12 cellular contexts compared by ENCODE assay signal in genomic region chr1:192936313-192937018, GRCh38.
DNase-seq lines count a peak whose midpoint lies in the region; ATAC-seq and TF ChIP-seq lines count a peak whose summit lies in the region.
"Had no signal": no experiment of that assay in that cellular context is flagged by ENCODE, and none has a peak within 500 bp of the region (broad histone marks: within the 10 kb centered on the region; RNA-seq: fewer than 3 reads in every experiment).

No MANE protein-coding gene starts in this region.

- H3K27me3 Mint-ChIP-seq in T-helper 17 cell (no peaks in the 10 kb centered on the region), memory B cell (no peaks in the 10 kb centered on the region)
- H3K27me3 Mint-ChIP-seq: naive B cell; stimulated activated naive CD8-positive, alpha-beta T cell treated with anti-CD3 and anti-CD28 coated beads, Interleukin-15, Interleukin-2, amounts not matched to agents 100 ng/mL and 50 ng/mL, for 24 hours had no signal

- no peaks in the 10 kb centered on the region for H3K9me3 Mint-ChIP-seq in memory B cell
- H3K9me3 Mint-ChIP-seq: stimulated activated naive CD8-positive, alpha-beta T cell treated with anti-CD3 and anti-CD28 coated beads, Interleukin-15, Interleukin-2, amounts not matched to agents 100 ng/mL and 50 ng/mL, for 24 hours had no signal

- CTCF ChIA-PET in OCI-LY7 (lab: Charles Lee; ENCODE audit: unreplicated experiment): no interaction called here

- BruUV-seq in OCI-LY7 (replicated peaks; lab: Mats Ljungman, UMichigan): no TSS peak

- no peaks in the 10 kb centered on the region for H3K9me3 ChIP-seq in T-helper 17 cell (ENCODE audit: control insufficient read depth, low read length, poor library complexity, severe bottlenecking)
- no peaks in the 10 kb centered on the region for H3K9me3 ChIP-seq in OCI-LY7 (ENCODE audit: low read length)

- no peaks in the 10 kb centered on the region for H3K9me2 ChIP-seq in OCI-LY7 (ENCODE audit: insufficient read depth, low read length)

- H3K4me3 ChIP-seq in OCI-LY7 (ENCODE audit: low read depth, low read length, poor library complexity, severe bottlenecking): no peak overlapping the region

- H3K27ac Mint-ChIP-seq in T-helper 17 cell (no peak overlapping the region), memory B cell (no peak overlapping the region)
- H3K27ac Mint-ChIP-seq: naive B cell; stimulated activated naive CD8-positive, alpha-beta T cell treated with anti-CD3 and anti-CD28 coated beads, Interleukin-15, Interleukin-2, amounts not matched to agents 100 ng/mL and 50 ng/mL, for 24 hours had no signal

- intact Hi-C loops in OCI-LY7 (cut with micrococcal nuclease; ENCODE audit: unreplicated experiment): no loop called here

- H3K4me1 Mint-ChIP-seq in T-helper 17 cell (no peaks in the 10 kb centered on the region), memory B cell (peaks cover 1% of the 10 kb centered on the region)

- no peaks in the 10 kb centered on the region for H3K79me2 ChIP-seq in OCI-LY7 (ENCODE audit: insufficient read depth, low read depth, low read length)

- no peaks in the 10 kb centered on the region for H3K36me3 ChIP-seq in OCI-LY7 (ENCODE audit: insufficient read depth, low read length)

- no peak overlapping the region for H3K4me3 Mint-ChIP-seq in T-helper 17 cell
- no peak overlapping the region for H3K4me3 Mint-ChIP-seq in memory B cell
- H3K4me3 Mint-ChIP-seq: naive B cell; stimulated activated naive CD8-positive, alpha-beta T cell treated with anti-CD3 and anti-CD28 coated beads, Interleukin-15, Interleukin-2, amounts not matched to agents 100 ng/mL and 50 ng/mL, for 24 hours had no signal

- DNase-seq in T-helper 17 cell (no peak), memory B cell (ENCODE audit: low spot score in 2 of 2) (no peak), 8988T (no peak), OCI-LY7 (ENCODE audit: low spot score) (no peak), NCI-H146 (lab: John Stamatoyannopoulos, UW) (no peak), NCI-H1436 (lab: John Stamatoyannopoulos, UW) (no peak)
- DNase-seq: activated effector memory CD4-positive, alpha-beta T cell treated with anti-CD3 and anti-CD28 coated beads, Interleukin-2, amount 50 U/mL, for 16 hours; naive B cell; NCI-H446 had no signal

- no peak overlapping the region for H3K27ac ChIP-seq in OCI-LY7 (ENCODE audit: low read depth, low read length, poor library complexity, severe bottlenecking)

- no peaks in the 10 kb centered on the region for H3K4me1 ChIP-seq in OCI-LY7 (ENCODE audit: insufficient read depth, low read length, poor library complexity, severe bottlenecking)

- no peak overlapping the region for H3K4me2 ChIP-seq in OCI-LY7 (ENCODE audit: low read length)

- POLR2A ChIA-PET in OCI-LY7 (lab: Charles Lee): interaction anchor here (0.5 to 1.2 kb wide), 2 partner anchors 8 to 90 kb away, joined by 3 to 5 read pairs; no protein-coding TSS in a partner anchor

- no peaks in the 10 kb centered on the region for H4K20me1 ChIP-seq in OCI-LY7 (ENCODE audit: insufficient read depth, low read length)

- TF ChIP-seq CTCF in OCI-LY7 (conservative IDR thresholded peaks at IDR 0.05; ENCODE audit: low read length): no peak

- H3K36me3 Mint-ChIP-seq in T-helper 17 cell (ENCODE audit: low read depth) (no peaks in the 10 kb centered on the region), memory B cell (no peaks in the 10 kb centered on the region)
- H3K36me3 Mint-ChIP-seq: naive B cell had no signal

- H2AFZ ChIP-seq in OCI-LY7 (ENCODE audit: low read length): no peak overlapping the region

- peak; percentile 44 for ATAC-seq in GM18519 (IDR thresholded peaks at IDR 0.05; ENCODE audit: low FRiP score, unreplicated experiment)
- peak; percentile 53 for ATAC-seq in HG02759 (IDR thresholded peaks at IDR 0.05; ENCODE audit: unreplicated experiment)
- ATAC-seq in T-helper 17 cell: peak; percentile 50
- ATAC-seq in memory B cell (ENCODE audit: low read depth): peak; percentile 19
